ENCODE assay signal across 8 cellular contexts in genomic region chr17:33725675-33726271, GRCh38.
DNase-seq lines count a peak whose midpoint lies in the region; ATAC-seq, FAIRE-seq and TF ChIP-seq lines count a peak whose summit lies in the region.

No MANE protein-coding gene starts in this region.

- H3K4me1 ChIP-seq in MM.1S (ENCODE audit: low read length) (no peaks in the 10 kb centered on the region), kidney (ENCODE audit: control insufficient read depth in 1 of 2, insufficient read depth in 1 of 2, low read depth in 1 of 2, low read length in 2 of 2) (no peaks in the 10 kb centered on the region), vagina (no peaks in the 10 kb centered on the region)

- ATAC-seq in activated T-cell treated with anti-CD3 and anti-CD28 coated beads, Interleukin-2, amount 50 U/mL, for 72 hours (replicated peaks in 1 of 2), result no peak
- no peak for ATAC-seq in HG02610 (IDR thresholded peaks at IDR 0.05; ENCODE audit: unreplicated experiment)

- 0 out of 2 replicates have a peak overlapping the region, but pooled peaks have one; percentile 2 for H3K4me2 ChIP-seq in MM.1S (ENCODE audit: low read depth, low read length)

- no peaks in the 10 kb centered on the region for H3K27me3 Mint-ChIP-seq in activated CD4-positive, alpha-beta T cell treated with anti-CD3 and anti-CD28 coated beads, Interleukin-2, amount 10 ng/mL, durations not matched to agents 24 days and 14 days
- peaks cover 13% of the 10 kb centered on the region for H3K27me3 Mint-ChIP-seq in activated T-cell treated with anti-CD3 and anti-CD28 coated beads, Interleukin-2, amount 50 U/mL, for 72 hours (ENCODE audit: low read depth)

- intact Hi-C loops in activated CD4-positive, alpha-beta T cell treated with anti-CD3 and anti-CD28 coated beads, Interleukin-2, amount 10 ng/mL, durations not matched to agents 24 days and 14 days (cut with micrococcal nuclease), result no loop called here
- intact Hi-C loops in kidney (cut with DNase I), result no loop called here
- intact Hi-C loops in vagina (cut with DNase I), result no loop called here

- H2AFZ ChIP-seq in MM.1S (ENCODE audit: low read length), result no peak overlapping the region

- no peaks in the 10 kb centered on the region for H3K36me3 Mint-ChIP-seq in activated CD4-positive, alpha-beta T cell treated with anti-CD3 and anti-CD28 coated beads, Interleukin-2, amount 10 ng/mL, durations not matched to agents 24 days and 14 days (ENCODE audit: low read depth)
- H3K36me3 Mint-ChIP-seq in activated T-cell treated with anti-CD3 and anti-CD28 coated beads, Interleukin-2, amount 50 U/mL, for 72 hours (ENCODE audit: insufficient read depth in 2 of 2), result no peaks in the 10 kb centered on the region

- H3K9me3 ChIP-seq in MM.1S (replicated peaks; ENCODE audit: insufficient read depth, low read length) (no peaks in the 10 kb centered on the region), kidney (ENCODE audit: control insufficient read depth in 1 of 2, low read length in 2 of 2) (no peaks in the 10 kb centered on the region), vagina (no peaks in the 10 kb centered on the region)

- no peaks in the 10 kb centered on the region for H3K79me2 ChIP-seq in MM.1S (ENCODE audit: low read length)

- H3K27me3 ChIP-seq in MM.1S (replicated peaks; ENCODE audit: insufficient read depth, low read length), result no peaks in the 10 kb centered on the region
- no peaks in the 10 kb centered on the region for H3K27me3 ChIP-seq in vagina

- DNase-seq in activated CD4-positive, alpha-beta T cell treated with anti-CD3 and anti-CD28 coated beads, Interleukin-2, amount 10 ng/mL, durations not matched to agents 24 days and 14 days, result peak; percentile 72
- no peak for DNase-seq in activated CD4-positive, alpha-beta T cell treated with anti-CD3 and anti-CD28 coated beads for 1 hour
- DNase-seq in MM.1S, result peak; percentile 39
- DNase-seq in activated T-cell treated with anti-CD3 and anti-CD28 coated beads, Interleukin-2, amount 50 U/mL, for 72 hours, result peak; percentile 10 to 29
- DNase-seq in kidney, result no peak
- no peak for DNase-seq in vagina (ENCODE audit: extremely low spot score in 2 of 2)
- DNase-seq in superior temporal gyrus (ENCODE audit: extremely low spot score), result no peak

- no peaks in the 10 kb centered on the region for H3K9me2 ChIP-seq in MM.1S (replicated peaks; ENCODE audit: insufficient read depth, low read length)

- H3K4me1 Mint-ChIP-seq in activated CD4-positive, alpha-beta T cell treated with anti-CD3 and anti-CD28 coated beads, Interleukin-2, amount 10 ng/mL, durations not matched to agents 24 days and 14 days, result no peaks in the 10 kb centered on the region
- H3K4me1 Mint-ChIP-seq in activated T-cell treated with anti-CD3 and anti-CD28 coated beads, Interleukin-2, amount 50 U/mL, for 72 hours (ENCODE audit: low read depth), result no peaks in the 10 kb centered on the region

- H3K9ac ChIP-seq in MM.1S (ENCODE audit: low read length) (no peak overlapping the region), kidney (ENCODE audit: low read length in 2 of 2) (no peak overlapping the region)

- no peaks in the 10 kb centered on the region for H4K20me1 ChIP-seq in MM.1S (ENCODE audit: insufficient read depth, low read length)

- H3K4me3 ChIP-seq in MM.1S (ENCODE audit: low read length) (no peak overlapping the region), kidney (ENCODE audit: low read length in 2 of 2) (no peak overlapping the region), vagina (no peak overlapping the region)

- no peak overlapping the region for H3K27ac Mint-ChIP-seq in activated CD4-positive, alpha-beta T cell treated with anti-CD3 and anti-CD28 coated beads, Interleukin-2, amount 10 ng/mL, durations not matched to agents 24 days and 14 days
- no peak overlapping the region for H3K27ac Mint-ChIP-seq in activated T-cell treated with anti-CD3 and anti-CD28 coated beads, Interleukin-2, amount 50 U/mL, for 72 hours

- no peak for TF ChIP-seq POLR2A in vagina (IDR thresholded peaks at IDR 0.05)

- TF ChIP-seq CTCF in MM.1S (IDR thresholded peaks at IDR 0.05; ENCODE audit: low read length), result peak; percentile 85
- TF ChIP-seq CTCF in kidney (IDR thresholded peaks at IDR 0.05; ENCODE audit: borderline replicate concordance, extremely low read depth, insufficient read depth), result peak; percentile 79
- TF ChIP-seq CTCF in vagina (IDR thresholded peaks at IDR 0.05), result peak in 2 of 3 experiments; percentile 7 to 19

- FAIRE-seq in kidney (lab: Jason Lieb, UNC), result no peak

- no peaks in the 10 kb centered on the region for H3F3A ChIP-seq in MM.1S (ENCODE audit: insufficient read depth, low read length)

- no peak overlapping the region for H3K27ac ChIP-seq in MM.1S (ENCODE audit: low read length)
- H3K27ac ChIP-seq in kidney (ENCODE audit: low read depth in 2 of 2, low read length in 2 of 2), result no peak overlapping the region
- H3K27ac ChIP-seq in vagina, result no peak overlapping the region

- H3K4me3 Mint-ChIP-seq in activated CD4-positive, alpha-beta T cell treated with anti-CD3 and anti-CD28 coated beads, Interleukin-2, amount 10 ng/mL, durations not matched to agents 24 days and 14 days, result no peak overlapping the region
- no peak overlapping the region for H3K4me3 Mint-ChIP-seq in activated T-cell treated with anti-CD3 and anti-CD28 coated beads, Interleukin-2, amount 50 U/mL, for 72 hours

- H3K36me3 ChIP-seq in MM.1S (replicated peaks; ENCODE audit: insufficient read depth, low read length) (no peaks in the 10 kb centered on the region), kidney (ENCODE audit: control insufficient read depth in 1 of 2, insufficient read depth in 2 of 2, low read length in 2 of 2) (no peaks in the 10 kb centered on the region), vagina (no peaks in the 10 kb centered on the region)

- no peaks in the 10 kb centered on the region for H3K9me3 Mint-ChIP-seq in activated CD4-positive, alpha-beta T cell treated with anti-CD3 and anti-CD28 coated beads, Interleukin-2, amount 10 ng/mL, durations not matched to agents 24 days and 14 days
- peaks cover 0 to under 1% of the 10 kb centered on the region in 2 donors for H3K9me3 Mint-ChIP-seq in activated T-cell treated with anti-CD3 and anti-CD28 coated beads, Interleukin-2, amount 50 U/mL, for 72 hours

Comparison
In these comparisons a context has a peak if more than half of its experiments do, and no peak if none do; other contexts are left out.
1. DNase-seq: peak in activated CD4-positive, alpha-beta T cell treated with anti-CD3 and anti-CD28 coated beads, Interleukin-2, amount 10 ng/mL, durations not matched to agents 24 days and 14 days (single experiment), MM.1S (single experiment) and activated T-cell treated with anti-CD3 and anti-CD28 coated beads, Interleukin-2, amount 50 U/mL, for 72 hours (2 of 2); none in activated CD4-positive, alpha-beta T cell treated with anti-CD3 and anti-CD28 coated beads for 1 hour (single experiment), kidney (single experiment), vagina (0 of 2) and superior temporal gyrus (single experiment).
2. CTCF ChIP-seq: peak in every context shown above with its lines; median percentile 85 in MM.1S; 79 in kidney; 13 in vagina.